2 cellular contexts compared by ENCODE assay signal in genomic region chr2:109690457-109690821, GRCh38.
TF ChIP-seq lines count a peak whose summit lies in the region.

No MANE protein-coding gene starts in this region.

TF ChIP-seq in GM23338, 12 proteins besides CTCF, POLR2A, EP300 and RAD21 (continued from another document):
- TF ChIP-seq ZNF331 (CRISPR knock-in tag; IDR thresholded peaks at IDR 0.05; ENCODE audit: low read depth) (no peak), ZNF462 (CRISPR knock-in tag; IDR thresholded peaks at IDR 0.05) (no peak)

TF ChIP-seq in SK-N-SH treated with all-trans-retinoic acid at 6 μM for 48 hours, 23 proteins besides CTCF, POLR2A, EP300 and RAD21 (continued from another document):
- TF ChIP-seq CSRNP3 (CRISPR knock-in tag; IDR thresholded peaks at IDR 0.05), result no peak
